Comparison of ENCODE assay signal across 1 cellular context in the genomic region with DNA sequence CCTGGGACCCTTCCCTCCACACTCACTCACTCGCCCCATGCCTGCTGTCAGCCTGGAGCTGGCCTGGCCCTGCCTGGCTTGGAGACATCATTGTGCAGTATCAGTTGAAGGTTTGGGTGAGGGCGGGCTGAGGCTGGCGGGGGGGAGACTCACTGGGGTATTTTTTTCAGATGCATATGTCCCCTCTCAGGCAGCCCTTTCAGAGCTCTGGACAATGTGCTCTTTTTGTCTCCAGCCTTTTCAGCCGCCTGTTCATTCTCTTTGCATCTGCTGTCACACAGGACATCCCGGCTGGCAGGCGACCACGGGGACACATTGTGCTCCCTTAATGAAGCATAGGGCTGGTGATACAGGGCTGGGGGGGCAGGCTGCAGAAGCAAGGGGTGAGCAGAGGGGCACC.
TF ChIP-seq lines count a peak whose summit lies in the region.

No MANE protein-coding gene starts in this region.

TF ChIP-seq in H1, 55 proteins besides CTCF, POLR2A, EP300 and RAD21:
- TF ChIP-seq KDM5A (IDR thresholded peaks at IDR 0.05; ENCODE audit: low read length) = no peak
- no peak for TF ChIP-seq HDAC2 (IDR thresholded peaks at IDR 0.05; ENCODE audit: borderline replicate concordance in 1 of 2, low read depth in 2 of 2, low read length in 2 of 2)
- TF ChIP-seq RXRA (IDR thresholded peaks at IDR 0.05; ENCODE audit: insufficient read depth, low read depth, low read length) = no peak
- TF ChIP-seq SIRT6 (IDR thresholded peaks at IDR 0.05; ENCODE audit: low read length) = no peak
- no peak for TF ChIP-seq POLR2AphosphoS5 (IDR thresholded peaks at IDR 0.05; ENCODE audit: low read depth, low read length)
- TF ChIP-seq CTBP2 (IDR thresholded peaks at IDR 0.05; ENCODE audit: borderline replicate concordance, insufficient read depth, insufficient read length, low read length) = no peak
- no peak for TF ChIP-seq GTF2F1 (IDR thresholded peaks at IDR 0.05; ENCODE audit: borderline replicate concordance, low read depth, low read length)
